In genomic region chr9:129637673-129638439, GRCh38 we compare ENCODE assay signal across 1 cellular context.
TF ChIP-seq lines count a peak whose summit lies in the region.

No MANE protein-coding gene starts in this region.

TF ChIP-seq in GM12878, 131 proteins besides CTCF, POLR2A, EP300 and RAD21:
- TF ChIP-seq E2F8 (IDR thresholded peaks at IDR 0.05; ENCODE audit: low read depth, partially characterized antibody), result no peak
- TF ChIP-seq MXI1 (IDR thresholded peaks at IDR 0.05; ENCODE audit: low read depth, low read length), result no peak
